23 cellular contexts compared by ENCODE assay signal in genomic region chr15:54482251-54482650, GRCh38.
DNase-seq lines count a peak whose midpoint lies in the region; TF ChIP-seq lines count a peak whose summit lies in the region.
"Had no signal": no experiment of that assay in that cellular context is flagged by ENCODE, and none has a peak within 500 bp of the region (broad histone marks: within the 10 kb centered on the region; RNA-seq: fewer than 3 reads in every experiment).

No MANE protein-coding gene starts in this region.

- H3K4me3 ChIP-seq in ectodermal cell (ENCODE audit: insufficient read depth, low read depth, low read length), result no peak overlapping the region
- no peak overlapping the region for H3K4me3 ChIP-seq in mesendoderm (ENCODE audit: low read length)
- no peak overlapping the region for H3K4me3 ChIP-seq in breast epithelium
- H3K4me3 ChIP-seq: K562, Peyer's patch had no signal

- no peak overlapping the region for H3K56ac ChIP-seq in mesendoderm (ENCODE audit: low read length)

- H3K9ac ChIP-seq in mesendoderm (ENCODE audit: low read length), result no peak overlapping the region

- H3K36me3 ChIP-seq in ectodermal cell (ENCODE audit: control insufficient read depth, insufficient read depth, low read length), result no peaks in the 10 kb centered on the region
- H3K36me3 ChIP-seq in mesendoderm (ENCODE audit: control insufficient read depth, insufficient read depth, low read length), result no peaks in the 10 kb centered on the region
- H3K36me3 ChIP-seq in breast epithelium, result no peaks in the 10 kb centered on the region
- H3K36me3 ChIP-seq: Peyer's patch had no signal

- peak; percentile 8 for DNase-seq in NCI-H82 (lab: John Stamatoyannopoulos, UW)
- DNase-seq in NCI-H82 treated with DMSO at 0.1 percent for 48 hours (lab: John Stamatoyannopoulos, UW; ENCODE audit: unreplicated experiment), result no peak
- DNase-seq in mesendoderm, result peak; percentile 15
- no peak for DNase-seq in breast epithelium (ENCODE audit: low spot score in 2 of 2)
- DNase-seq in midbrain (lab: John Stamatoyannopoulos, UW), result no peak
- DNase-seq in NCI-H2196 (lab: John Stamatoyannopoulos, UW; ENCODE audit: unreplicated experiment), result no peak
- DNase-seq: Caco-2; CD8-positive, alpha-beta T cell; GF-D8; H9; Kasumi-1; MV-4-11; NCI-H1105; NCI-H1436 treated with DMSO at 0.1 percent for 48 hours; NCI-H187 treated with DMSO at 0.1 percent for 48 hours; NCI-H2171 treated with DMSO at 0.1 percent for 48 hours; NCI-H774; Peyer's patch; SHP77 treated with DMSO at 0.1 percent for 48 hours had no signal

- no peaks in the 10 kb centered on the region for H3K4me1 ChIP-seq in ectodermal cell (ENCODE audit: control insufficient read depth, insufficient read depth, low read length)
- no peaks in the 10 kb centered on the region for H3K4me1 ChIP-seq in mesendoderm (ENCODE audit: control insufficient read depth, low read depth, low read length)
- H3K4me1 ChIP-seq in breast epithelium, result no peaks in the 10 kb centered on the region
- H3K4me1 ChIP-seq: Caco-2, Peyer's patch had no signal

- WGBS in ectodermal cell, 2 experiments, result 55 to 63% methylated on average over 5 of the region's 5 CpGs
- WGBS in mesendoderm (ENCODE audit: extremely low coverage, insufficient coverage, low lambda C conversion rate), result no CpG with 5 or more reads among the region's 5 CpGs

- H3K27me3 ChIP-seq in ectodermal cell (ENCODE audit: control insufficient read depth, insufficient read depth, low read length, poor library complexity, severe bottlenecking), result no peaks in the 10 kb centered on the region
- H3K27me3 ChIP-seq in mesendoderm (ENCODE audit: insufficient read depth, low read length, poor library complexity), result no peaks in the 10 kb centered on the region
- H3K27me3 ChIP-seq in breast epithelium, result no peaks in the 10 kb centered on the region
- H3K27me3 ChIP-seq: Peyer's patch had no signal

- H3K79me2 ChIP-seq in mesendoderm (ENCODE audit: control insufficient read depth, insufficient read depth, low read length), result no peaks in the 10 kb centered on the region

- no peaks in the 10 kb centered on the region for H3K9me3 ChIP-seq in ectodermal cell (ENCODE audit: control insufficient read depth, low read length)
- peaks cover 0 to 21% of the 10 kb centered on the region in 2 donors for H3K9me3 ChIP-seq in breast epithelium
- H3K9me3 ChIP-seq: Caco-2, Peyer's patch had no signal

- no peak overlapping the region for H2BK5ac ChIP-seq in mesendoderm (ENCODE audit: low read length)

- no peak overlapping the region for H4K8ac ChIP-seq in mesendoderm (ENCODE audit: low read depth, low read length)

- H3K27ac ChIP-seq in ectodermal cell (ENCODE audit: insufficient read depth, low read depth, low read length, poor library complexity, severe bottlenecking), result peak overlapping the region; percentile 50
- H3K27ac ChIP-seq in mesendoderm (ENCODE audit: low read depth, low read length), result no peak overlapping the region
- no peak overlapping the region for H3K27ac ChIP-seq in breast epithelium
- H3K27ac ChIP-seq: 22Rv1, C4-2B, Peyer's patch had no signal

- TF ChIP-seq POLR2A in breast epithelium (IDR thresholded peaks at IDR 0.05), result no peak

- no peak overlapping the region for H4K5ac ChIP-seq in mesendoderm (ENCODE audit: low read length)

- H3K4ac ChIP-seq in mesendoderm (ENCODE audit: low read depth, low read length), result no peak overlapping the region

- TF ChIP-seq CTCF in breast epithelium (IDR thresholded peaks at IDR 0.05), result no peak

- no peak overlapping the region for H2AK5ac ChIP-seq in mesendoderm (ENCODE audit: low read length)

- H3K18ac ChIP-seq in mesendoderm (ENCODE audit: low read length), result no peak overlapping the region

- no peak overlapping the region for H2BK15ac ChIP-seq in mesendoderm (replicated peaks; ENCODE audit: low read depth)

- intact Hi-C loops in breast epithelium (cut with DNase I; ENCODE audit: low total_unique reads), result no loop called here

- no peak overlapping the region for H3K23ac ChIP-seq in mesendoderm (ENCODE audit: low read length)

- no peak overlapping the region for H2BK120ac ChIP-seq in mesendoderm (ENCODE audit: low read depth, low read length)

- H3K79me1 ChIP-seq in mesendoderm (ENCODE audit: low read length), result no peaks in the 10 kb centered on the region

- H3K4me2 ChIP-seq in mesendoderm (ENCODE audit: low read length), result no peak overlapping the region

Comparison
In these comparisons a context has a peak if more than half of its experiments do, and no peak if none do; other contexts are left out.
1. DNase-seq: peak in NCI-H82 (single experiment) and mesendoderm (single experiment); none in NCI-H82 treated with DMSO at 0.1 percent for 48 hours (single experiment), breast epithelium (0 of 2), midbrain (single experiment) and NCI-H2196 (single experiment).